8 cellular contexts compared by ENCODE assay signal in the genomic region with DNA sequence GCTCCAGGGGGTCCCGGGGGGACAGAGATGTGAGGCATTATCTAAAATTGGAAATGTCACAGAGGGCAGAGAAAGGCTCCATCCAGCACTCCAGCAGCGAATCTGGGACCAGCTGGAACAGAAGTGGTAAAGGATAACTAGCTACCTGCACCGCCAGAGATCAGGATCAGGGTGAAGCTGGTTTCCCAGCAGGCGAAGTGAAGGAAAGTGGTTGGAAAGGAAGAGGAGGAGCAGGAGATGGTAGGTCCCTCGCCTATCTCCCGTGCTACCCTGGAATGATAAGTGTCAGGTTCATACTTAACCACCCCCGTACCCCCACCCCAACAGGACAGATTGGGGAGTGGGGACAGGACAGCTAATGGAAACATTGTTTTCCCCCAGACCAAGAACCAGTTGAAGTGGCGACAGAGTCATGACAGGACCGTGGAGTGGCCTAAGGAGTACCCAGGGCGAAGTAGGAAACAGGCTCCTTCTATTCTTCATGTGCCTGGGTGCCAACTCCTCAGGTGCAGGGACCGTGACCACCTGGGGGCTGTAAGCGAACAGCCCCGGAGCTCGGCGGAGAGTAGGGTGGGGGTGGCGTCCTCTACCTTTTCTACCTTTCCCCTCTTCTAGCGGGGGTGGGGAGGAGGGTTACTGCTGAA. TPM values are rescaled to one million over a fixed set of nuclear protein-coding genes. Genes with fewer than 3 reads are reported as not detected.
DNase-seq lines count a peak whose midpoint lies in the region; ATAC-seq, FAIRE-seq and TF ChIP-seq lines count a peak whose summit lies in the region.

No MANE protein-coding gene starts in this region.

- TF ChIP-seq CTCF in GM06990 (IDR thresholded peaks at IDR 0.05; ENCODE audit: insufficient read depth, low read length, poor library complexity, severe bottlenecking) (no peak), OCI-LY3 (IDR thresholded peaks at IDR 0.05; ENCODE audit: low read depth, low read length) (no peak), epithelial cell of proximal tubule (conservative IDR thresholded peaks at IDR 0.05; ENCODE audit: low read depth, low read length) (no peak), omental fat pad (IDR thresholded peaks at IDR 0.05) (no peak)

- H4K20me1 ChIP-seq in OCI-LY3 (ENCODE audit: insufficient read depth, low read length) = no peaks in the 10 kb centered on the region

- DNase-seq in GM06990 (ENCODE audit: extremely low read depth, insufficient read length) (no peak), epithelial cell of proximal tubule (ENCODE audit: low read depth) (no peak), omental fat pad (ENCODE audit: low spot score) (no peak), frontal cortex (ENCODE audit: low spot score in 2 of 2) (no peak), NCI-H446 (lab: John Stamatoyannopoulos, UW) (no peak), SHP77 treated with DMSO at 0.1 percent for 48 hours (lab: John Stamatoyannopoulos, UW) (no peak)
- DNase-seq in stimulated activated CD4-positive, alpha-beta T cell treated with anti-CD3 and anti-CD28 coated beads, Interleukin-4, amount 100 ng/mL, for 24 hours = no peak

- FAIRE-seq in frontal cortex (lab: Jason Lieb, UNC) = no peak

- peak overlapping the region; percentile 93 for H3K4me2 ChIP-seq in OCI-LY3 (ENCODE audit: low read length)

- peaks cover 15% of the 10 kb centered on the region for H3K79me2 ChIP-seq in OCI-LY3 (ENCODE audit: low read length)

- ATAC-seq in omental fat pad (ENCODE audit: low FRiP score) = peak; percentile 3

- H3K36me3 ChIP-seq in GM06990 (ENCODE audit: control insufficient read depth, insufficient read depth, low read length) (peaks cover 21% of the 10 kb centered on the region), OCI-LY3 (replicated peaks; ENCODE audit: low read depth, low read length) (peaks cover 38% of the 10 kb centered on the region)

- H3K27me3 ChIP-seq in GM06990 (replicated peaks; ENCODE audit: control insufficient read depth, insufficient read depth, low read length) (no peaks in the 10 kb centered on the region), OCI-LY3 (ENCODE audit: low read depth, low read length) (no peaks in the 10 kb centered on the region)

- peaks cover 28% of the 10 kb centered on the region for H3K4me1 ChIP-seq in OCI-LY3 (ENCODE audit: low read length)

- H3K4me3 ChIP-seq in GM06990 (replicated peaks; ENCODE audit: low read depth, low read length) (peak overlapping the region; percentile 77), OCI-LY3 (ENCODE audit: low read length) (peak overlapping the region; percentile 86), epithelial cell of proximal tubule (ENCODE audit: low read depth, low read length) (peak overlapping the region; percentile 73)

- H3K9ac ChIP-seq in OCI-LY3 (ENCODE audit: low read length) = peak overlapping the region; percentile 76

- H2AFZ ChIP-seq in OCI-LY3 (ENCODE audit: low read depth, low read length) = no peak overlapping the region

- H3K27ac ChIP-seq in OCI-LY3 (ENCODE audit: low read length) = peak overlapping the region; percentile 81

- no peaks in the 10 kb centered on the region for H3K9me3 ChIP-seq in OCI-LY3 (ENCODE audit: insufficient read depth, low read length)

RNA-seq across cellular contexts. Expression of gene B4GALT3, which starts 0.7 kb away (rescaled TPM):
- total RNA-seq in epithelial cell of proximal tubule = 46.2 and 50.7 TPM in 2 replicates
- total RNA-seq in omental fat pad = 10 to 100 TPM; 20.6 to 50.7 (median 37.1) TPM
- total RNA-seq in frontal cortex = 16.3 TPM

RNA-seq across cellular contexts. Expression of gene PPOX, which starts 10.4 kb away (rescaled TPM):
- 20.3 and 22.0 TPM in 2 replicates for total RNA-seq in epithelial cell of proximal tubule
- total RNA-seq in omental fat pad = 10 to 100 TPM; 12.5 to 28.4 (median 13.8) TPM
- total RNA-seq in frontal cortex = 26.5 TPM

RNA-seq across cellular contexts. Expression of gene USP21, which starts 17.3 kb away (rescaled TPM):
- 10.2 and 20.6 TPM in 2 replicates for total RNA-seq in epithelial cell of proximal tubule
- 10 to 100 TPM in 3 of 4 donors, 1 to 10 TPM in 1; 7.8 to 19.5 (median 12.7) TPM for total RNA-seq in omental fat pad
- total RNA-seq in frontal cortex = 8.2 TPM

RNA-seq across cellular contexts. Expression of gene ADAMTS4, which starts 22.3 kb away (rescaled TPM):
- under 0.01 TPM in 1 of 2 replicates, not detected in the other for total RNA-seq in epithelial cell of proximal tubule
- total RNA-seq in omental fat pad = 100 to 1,000 TPM in 2 of 4 donors, 10 to 100 TPM in 2; 38.5 to 238 (median 121) TPM
- 0.41 TPM for total RNA-seq in frontal cortex

RNA-seq across cellular contexts. Expression of gene UFC1, which starts 22.8 kb away (rescaled TPM):
- total RNA-seq in epithelial cell of proximal tubule = 84.7 and 117 TPM in 2 replicates
- 10 to 100 TPM; 73.6 to 96.7 (median 78.4) TPM for total RNA-seq in omental fat pad
- total RNA-seq in frontal cortex = 138 TPM
